ENCODE assay signal across 9 cellular contexts in the genomic region with DNA sequence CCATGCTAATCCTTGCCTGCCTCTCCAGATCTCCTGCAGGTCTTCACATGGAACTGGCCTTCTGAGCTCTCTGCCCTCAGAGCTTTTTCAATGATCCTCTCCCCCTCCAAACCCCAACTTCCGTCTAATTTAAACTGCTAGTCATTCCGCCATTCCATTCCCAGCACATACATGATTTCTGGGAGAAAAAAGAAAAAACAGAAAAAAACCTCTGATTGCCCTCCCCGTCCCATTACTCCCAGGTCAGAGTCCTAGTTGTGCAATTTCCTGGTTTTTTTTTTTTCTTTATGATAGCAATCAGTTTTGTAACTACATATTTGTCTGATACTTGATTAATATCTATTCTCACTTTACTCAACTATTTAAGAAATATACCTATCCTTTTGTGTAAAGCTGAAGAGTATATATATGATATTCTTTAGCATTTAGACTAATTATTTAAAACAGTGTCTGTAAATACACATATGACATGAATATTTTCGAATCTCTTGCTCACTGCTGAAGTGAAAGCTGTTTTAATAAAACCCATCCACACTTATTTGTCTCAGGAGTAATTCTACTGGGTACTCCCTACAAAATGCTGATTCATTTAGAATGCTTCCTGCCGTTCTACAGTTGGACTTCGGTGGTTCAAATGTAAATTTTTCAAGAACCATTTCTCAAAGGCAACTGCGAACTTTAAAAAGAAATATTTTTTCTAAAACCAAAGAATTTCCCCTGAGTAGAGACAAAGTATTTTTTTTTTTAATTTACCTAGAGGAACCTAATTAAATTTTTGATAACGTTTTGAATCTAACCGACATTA. TPM values are rescaled to one million over a fixed set of nuclear protein-coding genes. Genes with fewer than 3 reads are reported as not detected.
A peak's percentile ranks its signal among the peaks of the same experiment; 100 is the strongest.
DNase-seq lines count a peak whose midpoint lies in the region; ATAC-seq and TF ChIP-seq lines count a peak whose summit lies in the region.
"Had no signal": no experiment of that assay in that cellular context is flagged by ENCODE, and none has a peak within 500 bp of the region (broad histone marks: within the 10 kb centered on the region; RNA-seq: fewer than 3 reads in every experiment).

No MANE protein-coding gene starts in this region.

- no peaks in the 10 kb centered on the region for H3K9me3 Mint-ChIP-seq in activated CD4-positive, alpha-beta T cell treated with anti-CD3 and anti-CD28 coated beads for 36 hours (ENCODE audit: low read depth)
- no peaks in the 10 kb centered on the region for H3K9me3 Mint-ChIP-seq in naive thymus-derived CD4-positive, alpha-beta T cell

- H3K36me3 Mint-ChIP-seq in activated CD4-positive, alpha-beta T cell treated with anti-CD3 and anti-CD28 coated beads for 36 hours (ENCODE audit: low read depth): peaks cover 56% of the 10 kb centered on the region
- H3K36me3 Mint-ChIP-seq in naive thymus-derived CD4-positive, alpha-beta T cell: peaks cover 8 to 40% (median 37%) of the 10 kb centered on the region in 5 donors

- POLR2A ChIA-PET in activated CD4-positive, alpha-beta T cell treated with anti-CD3 and anti-CD28 coated beads for 36 hours (lab: Charles Lee): no interaction called here
- POLR2A ChIA-PET in PC-3 (lab: Charles Lee; ENCODE audit: unreplicated experiment): no interaction called here
- POLR2A ChIA-PET in naive thymus-derived CD4-positive, alpha-beta T cell (lab: Charles Lee): interaction anchor here (0.6 to 2.0 kb wide), 16 partner anchors 16 to 256 kb away, joined by 3 to 12 read pairs (median 4); a partner anchor contains a TSS

- H3K27me3 ChIP-seq in PC-3 (ENCODE audit: low read length) (no peaks in the 10 kb centered on the region), duodenal mucosa (ENCODE audit: control insufficient read depth in 1 of 2, insufficient read depth in 2 of 2, low read length in 2 of 2) (no peaks in the 10 kb centered on the region)
- H3K27me3 ChIP-seq in naive thymus-derived CD4-positive, alpha-beta T cell (ENCODE audit: control insufficient read depth in 2 of 2, insufficient read depth in 2 of 2, low read length in 2 of 2): no peaks in the 10 kb centered on the region

- peak overlapping the region; percentile 65 for H3K27ac ChIP-seq in PC-3 (ENCODE audit: low read length)
- peak overlapping the region; percentile 91 for H3K27ac ChIP-seq in duodenal mucosa (ENCODE audit: low read depth, low read length)
- H3K27ac ChIP-seq in naive thymus-derived CD4-positive, alpha-beta T cell (ENCODE audit: low read depth, low read length): peak overlapping the region; percentile 91

- TSS peak; percentile 55 for BruUV-seq in PC-3 (replicated peaks; lab: Mats Ljungman, UMichigan)

- H3K27me3 Mint-ChIP-seq in activated CD4-positive, alpha-beta T cell treated with anti-CD3 and anti-CD28 coated beads for 36 hours: no peaks in the 10 kb centered on the region
- no peaks in the 10 kb centered on the region for H3K27me3 Mint-ChIP-seq in naive thymus-derived CD4-positive, alpha-beta T cell

- H3K9ac ChIP-seq in PC-3 (ENCODE audit: low read length) (peak overlapping the region; percentile 98), duodenal mucosa (ENCODE audit: low read depth in 1 of 2, low read length in 2 of 2) (peak overlapping the region; percentile 21 to 95)

- H3K4me1 ChIP-seq in PC-3 (ENCODE audit: insufficient read depth, low read length): peaks cover 12% of the 10 kb centered on the region; the same call in 1 of the 2 replicates
- H3K4me1 ChIP-seq in duodenal mucosa (ENCODE audit: control insufficient read depth in 1 of 2, insufficient read depth in 2 of 2, low read length in 2 of 2): peaks cover 3 to 17% of the 10 kb centered on the region in 2 donors
- peaks cover 12 to 21% of the 10 kb centered on the region in 2 donors for H3K4me1 ChIP-seq in naive thymus-derived CD4-positive, alpha-beta T cell (ENCODE audit: control insufficient read depth in 2 of 2, insufficient read depth in 2 of 2, low read length in 2 of 2)

- H2AFZ ChIP-seq in PC-3 (ENCODE audit: low read length): no peak overlapping the region

- H3K4me3 ChIP-seq in PC-3 (ENCODE audit: low read length): peak overlapping the region; percentile 98
- H3K4me3 ChIP-seq in duodenal mucosa (ENCODE audit: low read depth in 1 of 2, low read length in 2 of 2): peak overlapping the region; percentile 92 to 96
- peak overlapping the region; percentile 97 for H3K4me3 ChIP-seq in naive thymus-derived CD4-positive, alpha-beta T cell (ENCODE audit: low read length)

- no peaks in the 10 kb centered on the region for H3K9me2 ChIP-seq in PC-3 (replicated peaks; ENCODE audit: low read length)

- no peak for TF ChIP-seq CTCF in PC-3 (conservative IDR thresholded peaks at IDR 0.05; ENCODE audit: low read depth, low read length)

- no peak for ATAC-seq in activated CD4-positive, alpha-beta T cell treated with anti-CD3 and anti-CD28 coated beads for 36 hours
- no peak for ATAC-seq in PC-3
- ATAC-seq in naive thymus-derived CD4-positive, alpha-beta T cell: no peak
- ATAC-seq in HG03025 (IDR thresholded peaks at IDR 0.05; ENCODE audit: low FRiP score, unreplicated experiment): no peak
- no peak for ATAC-seq in GM19023 (IDR thresholded peaks at IDR 0.05; ENCODE audit: unreplicated experiment)
- ATAC-seq in GM19035 (IDR thresholded peaks at IDR 0.05; ENCODE audit: unreplicated experiment): no peak

- H4K20me1 ChIP-seq in PC-3 (ENCODE audit: low read length): peaks cover 6% of the 10 kb centered on the region; the same call in 1 of the 2 replicates

- H3K4me3 Mint-ChIP-seq in activated CD4-positive, alpha-beta T cell treated with anti-CD3 and anti-CD28 coated beads for 36 hours: peak overlapping the region; percentile 83
- H3K4me3 Mint-ChIP-seq in naive thymus-derived CD4-positive, alpha-beta T cell: peak overlapping the region; percentile 90 to 98 (median 94)

- H3K79me2 ChIP-seq in PC-3 (ENCODE audit: low read length): peaks cover 54% of the 10 kb centered on the region

- intact Hi-C loops in activated CD4-positive, alpha-beta T cell treated with anti-CD3 and anti-CD28 coated beads for 36 hours (cut with DNase I, micrococcal nuclease): loop anchor here (1.0 to 2.0 kb wide), 5 partner anchors 89 to 253 kb away; a partner anchor contains a TSS
- intact Hi-C loops in PC-3 (cut with micrococcal nuclease): loop anchor here (10.0 kb wide), 1 partner anchor 221 kb away; no protein-coding TSS in a partner anchor
- intact Hi-C loops in naive thymus-derived CD4-positive, alpha-beta T cell (cut with micrococcal nuclease): loop anchor here (1.0 to 2.0 kb wide), 7 partner anchors 46 to 633 kb away; a partner anchor contains a TSS

- CTCF ChIA-PET in activated CD4-positive, alpha-beta T cell treated with anti-CD3 and anti-CD28 coated beads for 36 hours (lab: Charles Lee): interaction anchor here (1.1 to 1.6 kb wide), 3 partner anchors 10 to 252 kb away, joined by 4 to 6 read pairs (median 4); no protein-coding TSS in a partner anchor
- CTCF ChIA-PET in PC-3 (lab: Charles Lee): interaction anchor here (0.6 kb wide), 1 partner anchor 223 kb away, joined by 3 read pairs; no protein-coding TSS in a partner anchor
- CTCF ChIA-PET in naive thymus-derived CD4-positive, alpha-beta T cell (lab: Charles Lee): interaction anchor here (0.5 to 2.0 kb wide), 10 partner anchors 8 to 256 kb away, joined by 3 to 11 read pairs (median 4); a partner anchor contains a TSS

- H3K9me3 ChIP-seq in PC-3 (ENCODE audit: low read length) (no peaks in the 10 kb centered on the region), duodenal mucosa (ENCODE audit: control insufficient read depth in 1 of 2, low read length in 2 of 2) (no peaks in the 10 kb centered on the region)
- no peaks in the 10 kb centered on the region for H3K9me3 ChIP-seq in naive thymus-derived CD4-positive, alpha-beta T cell (ENCODE audit: control insufficient read depth in 2 of 3, low read length in 3 of 3)
- H3K9me3 ChIP-seq: mucosa of descending colon had no signal

- peaks cover 55% of the 10 kb centered on the region for H3K4me1 Mint-ChIP-seq in activated CD4-positive, alpha-beta T cell treated with anti-CD3 and anti-CD28 coated beads for 36 hours
- H3K4me1 Mint-ChIP-seq in naive thymus-derived CD4-positive, alpha-beta T cell: peaks cover 25 to 81% (median 62%) of the 10 kb centered on the region in 7 donors

- H3K27ac Mint-ChIP-seq in activated CD4-positive, alpha-beta T cell treated with anti-CD3 and anti-CD28 coated beads for 36 hours: peak overlapping the region; percentile 92
- H3K27ac Mint-ChIP-seq in naive thymus-derived CD4-positive, alpha-beta T cell: peak overlapping the region; percentile 92 to 98 (median 96)

- no peak for DNase-seq in activated CD4-positive, alpha-beta T cell treated with anti-CD3 and anti-CD28 coated beads for 36 hours
- DNase-seq in activated CD4-positive, alpha-beta T cell treated with anti-CD3 and anti-CD28 coated beads for 4 hours: no peak
- peak; percentile 30 for DNase-seq in PC-3
- DNase-seq in naive thymus-derived CD4-positive, alpha-beta T cell: no peak

- H3K4me2 ChIP-seq in PC-3 (ENCODE audit: low read length): peak overlapping the region; percentile 95

- no peaks in the 10 kb centered on the region for H3F3A ChIP-seq in PC-3 (ENCODE audit: low read length, unreplicated experiment)

- H3K36me3 ChIP-seq in PC-3 (ENCODE audit: low read depth, low read length) (peaks cover 35% of the 10 kb centered on the region), duodenal mucosa (ENCODE audit: control insufficient read depth in 1 of 2, insufficient read depth in 2 of 2, low read length in 2 of 2) (peaks cover 8 to 40% of the 10 kb centered on the region in 2 donors)
- peaks cover 11 to 39% (median 14%) of the 10 kb centered on the region in 3 experiments for H3K36me3 ChIP-seq in naive thymus-derived CD4-positive, alpha-beta T cell (ENCODE audit: control insufficient read depth in 2 of 3, insufficient read depth in 3 of 3, low read length in 3 of 3)

RNA-seq across cellular contexts. Expression of a gene that starts 1.5 kb away (rescaled TPM):
- 100 to 1,000 TPM; 298 to 312 TPM for total RNA-seq in activated CD4-positive, alpha-beta T cell treated with anti-CD3 and anti-CD28 coated beads for 36 hours
- 214 and 243 TPM in 2 replicates for total RNA-seq in PC-3 (2014; rRNA removed)
- 100 to 1,000 TPM; 172 to 319 (median 233) TPM for total RNA-seq in naive thymus-derived CD4-positive, alpha-beta T cell
- 100 to 1,000 TPM; 336 to 376 TPM for polyA plus RNA-seq in naive thymus-derived CD4-positive, alpha-beta T cell

RNA-seq across cellular contexts. Expression of a gene that starts 7.2 kb away (rescaled TPM):
- total RNA-seq in activated CD4-positive, alpha-beta T cell treated with anti-CD3 and anti-CD28 coated beads for 36 hours: 10 to 100 TPM; 16.0 to 20.7 TPM
- total RNA-seq in PC-3 (2014; rRNA removed): 5.0 and 6.7 TPM in 2 replicates
- 10 to 100 TPM in 4 of 5 experiments, 1 to 10 TPM in 1; 8.2 to 18.8 (median 16.3) TPM for total RNA-seq in naive thymus-derived CD4-positive, alpha-beta T cell
- polyA plus RNA-seq in naive thymus-derived CD4-positive, alpha-beta T cell: 10 to 100 TPM in 1 of 2 donors, 1 to 10 TPM in 1; 3.6 to 11.8 TPM
